ENCODE assay signal across 24 cellular contexts in genomic region chr2:159984034-159984433, GRCh38.
DNase-seq lines count a peak whose midpoint lies in the region; ATAC-seq, FAIRE-seq and TF ChIP-seq lines count a peak whose summit lies in the region.
"Had no signal": no experiment of that assay in that cellular context is flagged by ENCODE, and none has a peak within 500 bp of the region (broad histone marks: within the 10 kb centered on the region; RNA-seq: fewer than 3 reads in every experiment).

No MANE protein-coding gene starts in this region.

- H3K4me1 ChIP-seq in breast epithelium (peaks cover 0 to 13% of the 10 kb centered on the region in 2 donors), mammary epithelial cell (ENCODE audit: insufficient read depth, low read length) (peaks cover 13% of the 10 kb centered on the region), H1 (replicated peaks in 1 of 4; ENCODE audit: control insufficient read depth in 3 of 4, insufficient read depth in 4 of 4, low read length in 3 of 4) (peaks cover 0 to 2% (median 0%) of the 10 kb centered on the region in 4 experiments; a peak in 1 of 7 replicates), suprapubic skin (peaks cover 16% of the 10 kb centered on the region), gastrocnemius medialis (peaks cover 0 to 14% of the 10 kb centered on the region in 2 donors)
- H3K4me1 ChIP-seq: BE2C had no signal

- H3K14ac ChIP-seq in H1 (ENCODE audit: insufficient read length), result no peak overlapping the region

- H3K27me3 ChIP-seq in breast epithelium (no peaks in the 10 kb centered on the region), mammary epithelial cell (ENCODE audit: insufficient read depth, low read length) (no peaks in the 10 kb centered on the region), H1 (replicated peaks in 1 of 4; ENCODE audit: control insufficient read depth in 3 of 4, extremely low read depth in 1 of 4, insufficient read depth in 3 of 4, low read length in 3 of 4) (no peaks in the 10 kb centered on the region), suprapubic skin (no peaks in the 10 kb centered on the region), gastrocnemius medialis (no peaks in the 10 kb centered on the region)
- H3K27me3 ChIP-seq: BE2C; BLaER1 treated with 17β-estradiol and CSF1 and Interleukin-3, amounts not matched to agents 10 nM and 100 nM had no signal

- H3K4ac ChIP-seq in H1 (replicated peaks; ENCODE audit: insufficient read length, low read depth, low read length), result no peak overlapping the region

- TF ChIP-seq POLR2A in breast epithelium (IDR thresholded peaks at IDR 0.05), result no peak
- no peak for TF ChIP-seq POLR2A in H1 (IDR thresholded peaks at IDR 0.05; ENCODE audit: control extremely low read depth in 1 of 2, low read depth in 2 of 2, low read length in 2 of 2)
- no peak for TF ChIP-seq POLR2A in suprapubic skin (IDR thresholded peaks at IDR 0.05)
- TF ChIP-seq POLR2A in gastrocnemius medialis (IDR thresholded peaks at IDR 0.05), result no peak

- TF ChIP-seq CTCF in breast epithelium (IDR thresholded peaks at IDR 0.05), result no peak
- no peak for TF ChIP-seq CTCF in mammary epithelial cell (conservative IDR thresholded peaks at IDR 0.05 in 1 of 2, IDR thresholded peaks at IDR 0.05 in 1 of 2; ENCODE audit: extremely low read depth in 1 of 2, insufficient read depth in 1 of 2, low read depth in 1 of 2, low read length in 2 of 2)
- TF ChIP-seq CTCF in H1 (IDR thresholded peaks at IDR 0.05; ENCODE audit: control extremely low read depth in 1 of 3, insufficient read depth in 1 of 3, low read depth in 1 of 3, low read length in 3 of 3), result no peak
- no peak for TF ChIP-seq CTCF in suprapubic skin (IDR thresholded peaks at IDR 0.05)
- no peak for TF ChIP-seq CTCF in gastrocnemius medialis (IDR thresholded peaks at IDR 0.05 in 4 of 5, conservative IDR thresholded peaks at IDR 0.05 in 1 of 5)
- no peak for TF ChIP-seq CTCF in progenitor cell of endocrine pancreas (IDR thresholded peaks at IDR 0.05; ENCODE audit: unreplicated experiment)

- no peak overlapping the region for H3K23ac ChIP-seq in H1 (ENCODE audit: insufficient read length)

- H3K23me2 ChIP-seq in H1 (ENCODE audit: low read depth, low read length), result no peaks in the 10 kb centered on the region

- H3K18ac ChIP-seq in H1 (ENCODE audit: extremely low read depth, low read length), result no peak overlapping the region

- H3K9me3 ChIP-seq in breast epithelium (no peaks in the 10 kb centered on the region), mammary epithelial cell (replicated peaks; ENCODE audit: insufficient read depth, low read length) (no peaks in the 10 kb centered on the region), H1 (ENCODE audit: insufficient read depth in 2 of 2, low read depth in 1 of 2, low read length in 1 of 2) (no peaks in the 10 kb centered on the region), suprapubic skin (no peaks in the 10 kb centered on the region), gastrocnemius medialis (no peaks in the 10 kb centered on the region)
- H3K9me3 ChIP-seq: BE2C had no signal

- no peaks in the 10 kb centered on the region for H3K36me3 Mint-ChIP-seq in progenitor cell of endocrine pancreas (ENCODE audit: insufficient read depth)
- H3K36me3 Mint-ChIP-seq: CD14-positive monocyte; CD8-positive, alpha-beta memory T cell had no signal

- no peak overlapping the region for H3K56ac ChIP-seq in H1 (replicated peaks; ENCODE audit: insufficient read length, low read depth, low read length)

- no peak overlapping the region for H3K27ac Mint-ChIP-seq in progenitor cell of endocrine pancreas
- H3K27ac Mint-ChIP-seq: CD14-positive monocyte; CD4-positive, alpha-beta T cell; CD8-positive, alpha-beta memory T cell; H9 had no signal

- H3K36me3 ChIP-seq in breast epithelium (no peaks in the 10 kb centered on the region), mammary epithelial cell (ENCODE audit: insufficient read depth, low read length) (peaks cover 3% of the 10 kb centered on the region), H1 (ENCODE audit: control insufficient read depth in 2 of 4, insufficient read depth in 4 of 4, low read length in 3 of 4) (no peaks in the 10 kb centered on the region), suprapubic skin (peaks cover 18% of the 10 kb centered on the region), gastrocnemius medialis (no peaks in the 10 kb centered on the region)
- H3K36me3 ChIP-seq: BE2C; BLaER1 treated with 17β-estradiol and CSF1 and Interleukin-3, amounts not matched to agents 10 nM and 100 nM had no signal

- DNase-seq in breast epithelium (ENCODE audit: low spot score in 2 of 2) (no peak), mammary epithelial cell (no peak), RCC 7860 (ENCODE audit: low spot score) (no peak), H1 (ENCODE audit: low read depth in 1 of 2, low spot score in 2 of 2) (no peak), suprapubic skin (ENCODE audit: low spot score in 2 of 2) (no peak), gastrocnemius medialis (no peak), progenitor cell of endocrine pancreas (ENCODE audit: low spot score, unreplicated experiment) (no peak), midbrain (lab: John Stamatoyannopoulos, UW) (no peak)
- DNase-seq: ACHN; AML-193; BE2C; CD4-positive, alpha-beta T cell; CD8-positive, alpha-beta memory T cell; DMS 273 treated with DMSO at 0.1 percent for 48 hours; DMS79 treated with DMSO at 0.1 percent for 48 hours; GF-D8; H9 had no signal

- peaks cover 7% of the 10 kb centered on the region for H3K27me3 Mint-ChIP-seq in progenitor cell of endocrine pancreas

- H3K9ac ChIP-seq in mammary epithelial cell (ENCODE audit: insufficient read depth, low read length) (no peak overlapping the region), H1 (replicated peaks in 1 of 4; ENCODE audit: extremely low read depth in 1 of 4, low read depth in 3 of 4, low read length in 3 of 4) (no peak overlapping the region)
- H3K9ac ChIP-seq: BLaER1 treated with 17β-estradiol and CSF1 and Interleukin-3, amounts not matched to agents 10 nM and 100 nM had no signal

- H2BK20ac ChIP-seq in H1 (ENCODE audit: low read length), result no peak overlapping the region

- peak; percentile 40 for FAIRE-seq in RCC 7860 (lab: Jason Lieb, UNC)
- no peak for FAIRE-seq in H1 (lab: Jason Lieb, UNC)
- FAIRE-seq: A204.1, D721Med, GM12891 had no signal

- BruUV-seq in mammary epithelial cell (replicated peaks; lab: Mats Ljungman, UMichigan), result no TSS peak

- dilution Hi-C loops in mammary epithelial cell (cut with HindIII; ENCODE audit: low sequenced_read_pairs), result no loop called here

- no peak overlapping the region for H2BK5ac ChIP-seq in H1 (ENCODE audit: low read depth, low read length)

- no peaks in the 10 kb centered on the region for H3K79me1 ChIP-seq in H1 (ENCODE audit: low read depth, low read length)

- H4K91ac ChIP-seq in H1 (replicated peaks; ENCODE audit: insufficient read length, low read length), result no peak overlapping the region

- H3K9me3 Mint-ChIP-seq in progenitor cell of endocrine pancreas (ENCODE audit: low read depth), result no peaks in the 10 kb centered on the region
- H3K9me3 Mint-ChIP-seq: CD4-positive, alpha-beta T cell; CD8-positive, alpha-beta memory T cell; H9 had no signal

- H3K79me2 ChIP-seq in mammary epithelial cell (ENCODE audit: insufficient read depth, low read length) (no peaks in the 10 kb centered on the region), H1 (ENCODE audit: control insufficient read depth in 1 of 2, insufficient read depth in 2 of 2, low read length in 2 of 2) (no peaks in the 10 kb centered on the region)

- CTCF ChIA-PET in mammary epithelial cell (lab: Charles Lee; ENCODE audit: low non-redundant PET), result no interaction called here
- CTCF ChIA-PET in H1 (lab: Charles Lee; ENCODE audit: partially characterized antibody), result interaction anchor here (1.3 to 1.9 kb wide), 3 partner anchors 11 to 39 kb away, joined by 4 to 6 read pairs (median 4); no protein-coding TSS in a partner anchor

- TF ChIP-seq EP300 in H1 (IDR thresholded peaks at IDR 0.05; ENCODE audit: borderline replicate concordance in 1 of 2, low read depth in 2 of 2, low read length in 2 of 2) (no peak), suprapubic skin (IDR thresholded peaks at IDR 0.05) (no peak)

- no peak overlapping the region for H4K8ac ChIP-seq in H1 (ENCODE audit: extremely low read depth, insufficient read depth, low read length)

- intact Hi-C loops in breast epithelium (cut with DNase I; ENCODE audit: low total_unique reads), result loop anchor here (10.0 kb wide), 1 partner anchor 121 kb away; no protein-coding TSS in a partner anchor
- intact Hi-C loops in mammary epithelial cell (cut with micrococcal nuclease), result no loop called here
- intact Hi-C loops in gastrocnemius medialis (cut with DNase I; ENCODE audit: low total_unique reads), result no loop called here

- H3K4me1 Mint-ChIP-seq in progenitor cell of endocrine pancreas (ENCODE audit: low read depth), result peaks cover 11% of the 10 kb centered on the region
- H3K4me1 Mint-ChIP-seq: CD8-positive, alpha-beta memory T cell had no signal

- TF ChIP-seq RAD21 in H1 (IDR thresholded peaks at IDR 0.05 in 1 of 2, conservative IDR thresholded peaks at IDR 0.05 in 1 of 2; ENCODE audit: low read depth in 2 of 2, low read length in 2 of 2), result no peak

- ATAC-seq in gastrocnemius medialis, result no peak
- ATAC-seq: HCT116 had no signal

- no peak overlapping the region for H2BK120ac ChIP-seq in H1 (replicated peaks; ENCODE audit: low read depth, low read length)

- H4K20me1 ChIP-seq in mammary epithelial cell (ENCODE audit: insufficient read depth, low read length), result no peaks in the 10 kb centered on the region
- H4K20me1 ChIP-seq in H1 (replicated peaks in 1 of 2; ENCODE audit: control insufficient read depth in 1 of 2, insufficient read depth in 2 of 2, low read length in 2 of 2), result no peaks in the 10 kb centered on the region
- H4K20me1 ChIP-seq: BLaER1 treated with 17β-estradiol and CSF1 and Interleukin-3, amounts not matched to agents 10 nM and 100 nM had no signal

- in situ Hi-C loops in mammary epithelial cell (cut with MboI; ENCODE audit: low sequenced_read_pairs in 2 of 2), result no loop called here
- in situ Hi-C loops in gastrocnemius medialis (cut with MboI; ENCODE audit: low sequenced_read_pairs in 4 of 4), result no loop called here

- POLR2A ChIA-PET in H1 (lab: Charles Lee; ENCODE audit: partially characterized antibody), result interaction anchor here (1.6 kb wide), 1 partner anchor 11 kb away, joined by 5 read pairs; no protein-coding TSS in a partner anchor

- H2AFZ ChIP-seq in mammary epithelial cell (ENCODE audit: low read depth, low read length) (no peak overlapping the region), H1 (ENCODE audit: low read length) (no peak overlapping the region)

- H2BK15ac ChIP-seq in H1 (ENCODE audit: low read length), result no peak overlapping the region

- peak overlapping the region; percentile 38 to 66 for H3K27ac ChIP-seq in breast epithelium
- H3K27ac ChIP-seq in mammary epithelial cell (ENCODE audit: insufficient read depth, low read depth, low read length), result no peak overlapping the region
- no peak overlapping the region for H3K27ac ChIP-seq in H1 (ENCODE audit: low read depth, low read length)
- H3K27ac ChIP-seq in suprapubic skin, result peak overlapping the region; percentile 1
- H3K27ac ChIP-seq in gastrocnemius medialis, result no peak overlapping the region
- H3K27ac ChIP-seq: 22Rv1; BLaER1 treated with 17β-estradiol and CSF1 and Interleukin-3, amounts not matched to agents 10 nM and 100 nM had no signal

- H3K4me2 ChIP-seq in mammary epithelial cell (ENCODE audit: insufficient read depth, low read depth, low read length), result no peak overlapping the region
- no peak overlapping the region for H3K4me2 ChIP-seq in H1 (ENCODE audit: insufficient read depth in 1 of 2, low read depth in 2 of 2, low read length in 2 of 2)

- H3K4me3 ChIP-seq in breast epithelium (no peak overlapping the region), mammary epithelial cell (replicated peaks in 1 of 3; ENCODE audit: insufficient read depth in 1 of 3, low read depth in 2 of 3, low read length in 3 of 3) (no peak overlapping the region), H1 (ENCODE audit: extremely low read depth in 1 of 4, insufficient read depth in 2 of 4, low read depth in 3 of 4, low read length in 4 of 4) (no peak overlapping the region), suprapubic skin (no peak overlapping the region), gastrocnemius medialis (no peak overlapping the region)
- H3K4me3 ChIP-seq: BLaER1 treated with 17β-estradiol and CSF1 and Interleukin-3, amounts not matched to agents 10 nM and 100 nM had no signal

- no peak overlapping the region for H3K4me3 Mint-ChIP-seq in progenitor cell of endocrine pancreas (ENCODE audit: low read depth)
- H3K4me3 Mint-ChIP-seq: CD14-positive monocyte; CD4-positive, alpha-beta T cell; CD8-positive, alpha-beta memory T cell; H9 had no signal

- no peak overlapping the region for H2BK12ac ChIP-seq in H1 (ENCODE audit: low read depth, low read length)

- H2AK5ac ChIP-seq in H1 (ENCODE audit: low read depth, low read length), result no peak overlapping the region

- no peak overlapping the region for H4K5ac ChIP-seq in H1 (ENCODE audit: insufficient read length, low read depth, low read length)

Comparison
In these comparisons a context has a peak if more than half of its experiments do, and no peak if none do; other contexts are left out.
1. H3K27ac ChIP-seq: peak in breast epithelium (2 of 2) and suprapubic skin (single experiment); none in mammary epithelial cell (single experiment), H1 (single experiment) and gastrocnemius medialis (0 of 4).